Comparison of ENCODE assay signal across 2 cellular contexts in the genomic region with DNA sequence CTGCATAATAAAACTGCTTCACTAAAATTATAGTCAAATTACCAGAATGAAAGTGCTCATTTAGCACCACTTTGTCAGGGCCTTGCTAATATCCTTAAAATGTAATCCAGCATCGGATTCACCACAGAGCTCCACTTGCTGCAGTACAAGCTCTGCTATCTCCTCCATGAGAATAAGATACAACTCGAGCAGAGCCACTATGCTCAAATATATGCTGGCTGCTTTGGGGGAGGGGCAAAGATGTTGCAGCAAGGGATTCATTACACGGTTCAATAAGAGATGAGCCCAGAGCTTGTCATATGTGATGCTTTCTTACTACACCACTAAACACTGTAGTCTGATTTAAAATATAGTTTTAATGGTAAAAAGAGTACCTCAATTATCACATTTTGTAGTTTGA.
TF ChIP-seq lines count a peak whose summit lies in the region.

No MANE protein-coding gene starts in this region.

TF ChIP-seq in A549, 52 proteins besides CTCF, POLR2A, EP300 and RAD21 (continued from another document):
- TF ChIP-seq JUNB (IDR thresholded peaks at IDR 0.05) (no peak), MAZ (IDR thresholded peaks at IDR 0.05; ENCODE audit: borderline replicate concordance, low read depth, low read length) (no peak), CHD2 (IDR thresholded peaks at IDR 0.05; ENCODE audit: low read length, partially characterized antibody) (no peak), KDM1A (IDR thresholded peaks at IDR 0.05; ENCODE audit: low read depth) (no peak)

TF ChIP-seq in HEK293, 187 proteins besides CTCF, POLR2A, EP300 and RAD21 (continued from another document):
- no peak for TF ChIP-seq ZNF518A (tag by site-specific recombination; conservative IDR thresholded peaks at IDR 0.05; ENCODE audit: low read depth)
- TF ChIP-seq ZNF645 (tag by site-specific recombination; IDR thresholded peaks at IDR 0.05): no peak
- no peak for TF ChIP-seq ZNF37A (tag by site-specific recombination; IDR thresholded peaks at IDR 0.05)
- TF ChIP-seq, protein P1, sequence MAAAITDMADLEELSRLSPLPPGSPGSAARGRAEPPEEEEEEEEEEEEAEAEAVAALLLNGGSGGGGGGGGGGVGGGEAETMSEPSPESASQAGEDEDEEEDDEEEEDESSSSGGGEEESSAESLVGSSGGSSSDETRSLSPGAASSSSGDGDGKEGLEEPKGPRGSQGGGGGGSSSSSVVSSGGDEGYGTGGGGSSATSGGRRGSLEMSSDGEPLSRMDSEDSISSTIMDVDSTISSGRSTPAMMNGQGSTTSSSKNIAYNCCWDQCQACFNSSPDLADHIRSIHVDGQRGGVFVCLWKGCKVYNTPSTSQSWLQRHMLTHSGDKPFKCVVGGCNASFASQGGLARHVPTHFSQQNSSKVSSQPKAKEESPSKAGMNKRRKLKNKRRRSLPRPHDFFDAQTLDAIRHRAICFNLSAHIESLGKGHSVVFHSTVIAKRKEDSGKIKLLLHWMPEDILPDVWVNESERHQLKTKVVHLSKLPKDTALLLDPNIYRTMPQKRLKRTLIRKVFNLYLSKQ (tag by site-specific recombination; IDR thresholded peaks at IDR 0.05; ENCODE audit: borderline replicate concordance): no peak
- TF ChIP-seq ZNF155 (tag by site-specific recombination; IDR thresholded peaks at IDR 0.05): no peak
- no peak for TF ChIP-seq ZNF23 (tag by site-specific recombination; IDR thresholded peaks at IDR 0.05; ENCODE audit: borderline replicate concordance)
